Comparison of ENCODE assay signal across 8 cellular contexts in the genomic region with DNA sequence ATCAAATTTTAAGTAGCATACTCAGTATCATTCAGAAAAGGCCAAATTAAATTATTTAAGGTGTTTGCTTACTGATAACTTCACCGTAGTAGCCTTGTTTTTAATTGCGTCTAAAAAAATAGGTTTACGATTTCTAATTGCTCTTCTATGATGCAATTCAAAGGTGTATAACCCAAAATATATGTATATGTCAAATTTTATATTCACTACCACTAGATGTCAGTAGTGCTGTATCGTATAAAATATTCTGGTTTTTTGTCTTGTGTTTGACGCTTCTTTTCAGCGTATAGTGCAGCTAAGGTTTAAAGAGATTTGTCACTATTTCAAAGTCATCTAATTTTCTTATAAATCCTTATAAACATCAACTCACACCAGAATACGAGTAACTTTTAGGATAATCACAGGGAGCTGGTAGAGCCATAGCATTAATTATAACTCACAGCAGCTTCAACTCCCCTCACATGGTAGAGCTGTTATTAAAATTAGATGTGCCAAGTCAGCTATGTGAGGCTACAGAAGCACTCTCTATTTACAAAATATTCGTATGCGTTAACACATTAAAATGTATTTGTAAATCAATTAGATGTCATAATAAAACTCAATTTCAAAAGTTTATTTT. TPM values are rescaled to one million over a fixed set of nuclear protein-coding genes. Genes with fewer than 3 reads are reported as not detected.
DNase-seq lines count a peak whose midpoint lies in the region; ATAC-seq, FAIRE-seq and TF ChIP-seq lines count a peak whose summit lies in the region.

No MANE protein-coding gene starts in this region.

- TF ChIP-seq CTCF in AG04449 (IDR thresholded peaks at IDR 0.05; ENCODE audit: insufficient read depth, low read length, missing control alignments) (peak; percentile 23), bronchial epithelial cell (IDR thresholded peaks at IDR 0.05; ENCODE audit: insufficient read depth, low read length, severe bottlenecking) (peak; percentile 10)

- H3K27me3 ChIP-seq in bronchial epithelial cell (ENCODE audit: control insufficient read depth, insufficient read depth, low read length), result no peaks in the 10 kb centered on the region

- H3K4me3 ChIP-seq in AG04449 (ENCODE audit: low read depth, low read length), result peak overlapping the region; percentile 83
- no peak overlapping the region for H3K4me3 ChIP-seq in bronchial epithelial cell (ENCODE audit: low read depth, low read length)

- POLR2A ChIA-PET in AG04449 (lab: Yijun Ruan, JAX), result interaction anchor here (1.0 kb wide), 1 partner anchor 445 kb away, joined by 3 read pairs; no protein-coding TSS in a partner anchor

- FAIRE-seq in GM18507 (lab: Jason Lieb, UNC), result peak; percentile 84
- no peak for FAIRE-seq in bronchial epithelial cell (lab: Jason Lieb, UNC)

- H3K36me3 ChIP-seq in bronchial epithelial cell (ENCODE audit: control insufficient read depth, insufficient read depth, low read length), result peaks cover 8% of the 10 kb centered on the region

- CTCF ChIA-PET in AG04449 (lab: Yijun Ruan, JAX), result interaction anchor here (0.7 to 12.3 kb wide), 24 partner anchors 9 to 327 kb away, joined by 3 to 155 read pairs (median 5); no protein-coding TSS in a partner anchor

- no peak for DNase-seq in AG04449 (ENCODE audit: low read depth, low spot score)
- no peak for DNase-seq in GM18507 (ENCODE audit: extremely low spot score, insufficient read length, low read depth)
- DNase-seq in NCI-H226, result peak; percentile 22
- peak; percentile 67 for DNase-seq in bronchial epithelial cell (ENCODE audit: low read depth)
- DNase-seq in medulla oblongata (ENCODE audit: extremely low spot score), result peak; percentile 77

- ATAC-seq in HG02970 (IDR thresholded peaks at IDR 0.05; ENCODE audit: low FRiP score, unreplicated experiment) (no peak), HG02678 (IDR thresholded peaks at IDR 0.05; ENCODE audit: unreplicated experiment) (no peak), GM18861 (IDR thresholded peaks at IDR 0.05; ENCODE audit: unreplicated experiment) (no peak)

RNA-seq across cellular contexts. Expression of a gene that starts 3.5 kb away (rescaled TPM):
- total RNA-seq in bronchial epithelial cell, result 265 and 298 TPM in 2 replicates

Comparison
In these comparisons a context has a peak if more than half of its experiments do, and no peak if none do; other contexts are left out.
1. DNase-seq: peak in NCI-H226 (single experiment), bronchial epithelial cell (single experiment) and medulla oblongata (single experiment); none in AG04449 (single experiment) and GM18507 (single experiment).